In genomic region chr7:129611246-129612111, GRCh38 we compare ENCODE assay signal across 7 cellular contexts. TPM values are rescaled to one million over a fixed set of nuclear protein-coding genes. Genes with fewer than 3 reads are reported as not detected.
A peak's percentile ranks its signal among the peaks of the same experiment; 100 is the strongest.
DNase-seq lines count a peak whose midpoint lies in the region; ATAC-seq, FAIRE-seq and TF ChIP-seq lines count a peak whose summit lies in the region.

NRF1 (plus strand) TSS chr7:129611720; CDS start chr7:129657352, 45,632 bp downstream.

- H3K27ac ChIP-seq in astrocyte (ENCODE audit: low read depth, low read length) (peak within 1 kb of the TSS; percentile 95), hepatocyte (peak within 1 kb of the TSS; percentile 97)

- peaks cover 8% of the 10 kb centered on the region for H3K36me3 Mint-ChIP-seq in astrocyte (ENCODE audit: low read depth, unreplicated experiment)

- H3K4me1 Mint-ChIP-seq in astrocyte (ENCODE audit: low read depth, unreplicated experiment) = peaks cover 23% of the 10 kb centered on the region

- H3K9me3 Mint-ChIP-seq in astrocyte (ENCODE audit: unreplicated experiment) = no peaks in the 10 kb centered on the region

- H3K9me3 ChIP-seq in astrocyte (ENCODE audit: insufficient read depth, low read depth, low read length) = no peaks in the 10 kb centered on the region
- H3K9me3 ChIP-seq in hepatocyte (ENCODE audit: low read depth) = no peaks in the 10 kb centered on the region

- H3K27me3 ChIP-seq in astrocyte (ENCODE audit: insufficient read depth, low read length) = no peaks in the 10 kb centered on the region
- no peaks in the 10 kb centered on the region for H3K27me3 ChIP-seq in hepatocyte

- no peak for FAIRE-seq in astrocyte (lab: Jason Lieb, UNC)

- peak within 1 kb of the TSS; percentile 93 for H3K9ac ChIP-seq in astrocyte (ENCODE audit: low read length)

- peak within 1 kb of the TSS; percentile 82 for H3K4me3 ChIP-seq in astrocyte (ENCODE audit: insufficient read depth, low read depth, low read length)
- H3K4me3 ChIP-seq in hepatocyte = peak within 1 kb of the TSS; percentile 80

- DNase-seq in NCI-H187 (lab: John Stamatoyannopoulos, UW) = peak; percentile 66 to 95
- peak; percentile 87 for DNase-seq in T-helper 22 cell (ENCODE audit: low read depth)
- peak; percentile 83 for DNase-seq in astrocyte (ENCODE audit: low read depth)
- DNase-seq in hepatocyte (ENCODE audit: low spot score) = peak; percentile 96
- peak; percentile 98 for DNase-seq in retina

- H4K20me1 ChIP-seq in astrocyte (ENCODE audit: insufficient read depth, low read length) (peaks cover 39% of the 10 kb centered on the region), hepatocyte (ENCODE audit: insufficient read depth, poor library complexity, severe bottlenecking) (peaks cover 30% of the 10 kb centered on the region)

- H2AFZ ChIP-seq in astrocyte (ENCODE audit: low read depth, low read length) (peak within 1 kb of the TSS; percentile 91), hepatocyte (peak within 1 kb of the TSS; percentile 88)

- peak within 1 kb of the TSS; percentile 94 for H3K27ac Mint-ChIP-seq in astrocyte (ENCODE audit: unreplicated experiment)

- H3K79me2 ChIP-seq in astrocyte (ENCODE audit: insufficient read depth, low read length) (peaks cover 65% of the 10 kb centered on the region), hepatocyte (peaks cover 67% of the 10 kb centered on the region)

- H3K4me1 ChIP-seq in astrocyte (ENCODE audit: insufficient read depth, low read length) = peaks cover 13% of the 10 kb centered on the region
- H3K4me1 ChIP-seq in hepatocyte (ENCODE audit: insufficient read depth) = peaks cover 19% of the 10 kb centered on the region

- peak within 1 kb of the TSS; percentile 98 for H3K4me3 Mint-ChIP-seq in astrocyte (ENCODE audit: unreplicated experiment)

- H3K27me3 Mint-ChIP-seq in astrocyte (ENCODE audit: low read depth, unreplicated experiment) = no peaks in the 10 kb centered on the region

- H3K4me2 ChIP-seq in astrocyte (ENCODE audit: low read length) (peak within 1 kb of the TSS; percentile 93), hepatocyte (peak within 1 kb of the TSS; percentile 86)

- TF ChIP-seq CTCF in astrocyte (IDR thresholded peaks at IDR 0.05; ENCODE audit: insufficient read depth, low read depth, low read length) (no peak), hepatocyte (IDR thresholded peaks at IDR 0.05; ENCODE audit: poor library complexity) (peak; percentile 1)

- peak; percentile 77 for ATAC-seq in HG02840 (IDR thresholded peaks at IDR 0.05; ENCODE audit: low FRiP score, unreplicated experiment)

- WGBS in hepatocyte (ENCODE audit: low lambda C conversion rate, missing lambda C conversion rate) = 2% methylated on average over 79 of the region's 98 CpGs

- no peaks in the 10 kb centered on the region for H3K9me2 ChIP-seq in hepatocyte (replicated peaks; ENCODE audit: insufficient read depth)

- peak; percentile 94 for TF ChIP-seq POLR2A in GM15510 (IDR thresholded peaks at IDR 0.05; ENCODE audit: borderline replicate concordance, extremely low read depth, insufficient read length)

- no peaks in the 10 kb centered on the region for H3K36me3 ChIP-seq in astrocyte (ENCODE audit: insufficient read depth, low read length)
- no peaks in the 10 kb centered on the region for H3K36me3 ChIP-seq in hepatocyte (replicated peaks; ENCODE audit: insufficient read depth, low read depth)

RNA-seq across cellular contexts. Expression of gene NRF1, which starts in this region (rescaled TPM):
- 11.7 and 12.7 TPM in 2 replicates for total RNA-seq in astrocyte
- 12.0 and 21.7 TPM in 2 replicates for total RNA-seq in hepatocyte
- polyA plus RNA-seq in hepatocyte = 5.4 and 11.2 TPM in 2 replicates

Comparison
In these comparisons a context has a peak if more than half of its experiments do, and no peak if none do; other contexts are left out.
1. Peak in every context shown above with its lines: DNase-seq, ATAC-seq, H3K4me3 ChIP-seq and H3K27ac ChIP-seq.